In genomic region chr2:237695201-237695780, GRCh38 we compare ENCODE assay signal across 8 cellular contexts.
DNase-seq lines count a peak whose midpoint lies in the region; ATAC-seq and TF ChIP-seq lines count a peak whose summit lies in the region.

No MANE protein-coding gene starts in this region.

- intact Hi-C loops in tibial artery (cut with DNase I; ENCODE audit: low total_unique reads): no loop called here

- no peaks in the 10 kb centered on the region for H3K9me3 Mint-ChIP-seq in activated T-helper 17 cell treated with anti-CD3 and anti-CD28 coated beads, Interleukin-2, amount 50 U/mL, for 72 hours

- no peaks in the 10 kb centered on the region for H3K27me3 ChIP-seq in tibial artery

- H3K36me3 Mint-ChIP-seq in activated T-helper 17 cell treated with anti-CD3 and anti-CD28 coated beads, Interleukin-2, amount 50 U/mL, for 72 hours (ENCODE audit: low read depth): peaks cover 75% of the 10 kb centered on the region

- H3K4me3 ChIP-seq in tibial artery: peak overlapping the region; percentile 82 to 85

- ATAC-seq in activated T-helper 17 cell treated with anti-CD3 and anti-CD28 coated beads, Interleukin-2, amount 50 U/mL, for 72 hours (replicated peaks): peak; percentile 13
- no peak for ATAC-seq in HG03520 (IDR thresholded peaks at IDR 0.05; ENCODE audit: unreplicated experiment)

- H3K36me3 ChIP-seq in tibial artery: no peaks in the 10 kb centered on the region

- peak overlapping the region; percentile 99 for H3K27ac Mint-ChIP-seq in activated T-helper 17 cell treated with anti-CD3 and anti-CD28 coated beads, Interleukin-2, amount 50 U/mL, for 72 hours

- H3K4me3 Mint-ChIP-seq in activated T-helper 17 cell treated with anti-CD3 and anti-CD28 coated beads, Interleukin-2, amount 50 U/mL, for 72 hours: peak overlapping the region; percentile 100

- peaks cover 0 to 79% (median 65%) of the 10 kb centered on the region in 4 donors for H3K4me1 ChIP-seq in tibial artery

- H3K27me3 Mint-ChIP-seq in activated T-helper 17 cell treated with anti-CD3 and anti-CD28 coated beads, Interleukin-2, amount 50 U/mL, for 72 hours: no peaks in the 10 kb centered on the region

- H3K27ac ChIP-seq in tibial artery: peak overlapping the region; percentile 97 to 99

- H3K9me3 ChIP-seq in tibial artery: no peaks in the 10 kb centered on the region

- no peak for TF ChIP-seq CTCF in tibial artery (IDR thresholded peaks at IDR 0.05)

- peaks cover 40% of the 10 kb centered on the region for H3K4me1 Mint-ChIP-seq in activated T-helper 17 cell treated with anti-CD3 and anti-CD28 coated beads, Interleukin-2, amount 50 U/mL, for 72 hours

- DNase-seq in GDM1 (lab: John Stamatoyannopoulos, UW) (peak; percentile 72), LHCN-M2 (ENCODE audit: low read depth) (peak; percentile 89), iris pigment epithelial cell (ENCODE audit: low read depth) (peak; percentile 94), tibial artery (no peak), NCI-H187 (lab: John Stamatoyannopoulos, UW) (no peak)
- no peak for DNase-seq in NK-92 treated with Interleukin-12 subunit alpha and Interleukin-12 subunit beta, amount 100 ng/mL, for 24 hours (lab: John Stamatoyannopoulos, UW)

Comparison
In these comparisons a context has a peak if more than half of its experiments do, and no peak if none do; other contexts are left out.
1. DNase-seq: peak in GDM1 (single experiment), LHCN-M2 (single experiment) and iris pigment epithelial cell (single experiment); none in tibial artery (0 of 2), NK-92 treated with Interleukin-12 subunit alpha and Interleukin-12 subunit beta, amount 100 ng/mL, for 24 hours (single experiment) and NCI-H187 (0 of 2).